Comparison of ENCODE assay signal across 9 cellular contexts in genomic region chr4:173301518-173302201, GRCh38. TPM values are rescaled to one million over a fixed set of nuclear protein-coding genes. Genes with fewer than 3 reads are reported as not detected.
DNase-seq lines count a peak whose midpoint lies in the region; ATAC-seq and TF ChIP-seq lines count a peak whose summit lies in the region.
"Had no signal": no experiment of that assay in that cellular context is flagged by ENCODE, and none has a peak within 500 bp of the region (broad histone marks: within the 10 kb centered on the region; RNA-seq: fewer than 3 reads in every experiment).

No MANE protein-coding gene starts in this region.

- no peak overlapping the region for H3K4me3 Mint-ChIP-seq in activated B cell treated with CpG ODN at 0.5 μM for 24 hours
- H3K4me3 Mint-ChIP-seq: IgD-negative memory B cell had no signal

- H3K27me3 ChIP-seq in hepatocyte (no peaks in the 10 kb centered on the region), testis (no peaks in the 10 kb centered on the region), aorta (ENCODE audit: control insufficient read depth in 1 of 2, insufficient read depth in 2 of 2, low read length in 1 of 2) (no peaks in the 10 kb centered on the region)

- H3K4me3 ChIP-seq in AG09309 (ENCODE audit: control insufficient read depth, low read depth, low read length) (no peak overlapping the region), hepatocyte (no peak overlapping the region), testis (no peak overlapping the region), aorta (ENCODE audit: low read length in 2 of 2) (no peak overlapping the region)

- TF ChIP-seq CTCF in AG09309 (IDR thresholded peaks at IDR 0.05; ENCODE audit: control insufficient read depth, insufficient read depth, low read depth, low read length, missing control alignments) = peak; percentile 62
- peak; percentile 58 for TF ChIP-seq CTCF in GM10248 (IDR thresholded peaks at IDR 0.05; ENCODE audit: control extremely low read depth, extremely low read depth, low read depth, missing control alignments)
- TF ChIP-seq CTCF in activated B cell treated with CpG ODN at 0.5 μM for 24 hours (IDR thresholded peaks at IDR 0.05) = no peak
- TF ChIP-seq CTCF in hepatocyte (IDR thresholded peaks at IDR 0.05; ENCODE audit: poor library complexity) = peak; percentile 76
- peak; percentile 54 to 75 (median 68) for TF ChIP-seq CTCF in testis (IDR thresholded peaks at IDR 0.05)

- no peak for TF ChIP-seq POLR2A in testis (IDR thresholded peaks at IDR 0.05)

- peaks cover 44% of the 10 kb centered on the region for H3K36me3 Mint-ChIP-seq in activated B cell treated with CpG ODN at 0.5 μM for 24 hours (ENCODE audit: low read depth)

- no peak overlapping the region for H2AFZ ChIP-seq in hepatocyte

- DNase-seq in AG09309 (ENCODE audit: low read depth) (no peak), GM10248 (ENCODE audit: extremely low spot score) (peak; percentile 36), activated B cell treated with CpG ODN at 0.5 μM for 24 hours (no peak), hepatocyte (ENCODE audit: low spot score) (peak; percentile 51), testis (no peak), aorta (no peak)

- H3K4me1 Mint-ChIP-seq in activated B cell treated with CpG ODN at 0.5 μM for 24 hours = peaks cover 7% of the 10 kb centered on the region

- no peaks in the 10 kb centered on the region for H3K79me2 ChIP-seq in hepatocyte

- no peaks in the 10 kb centered on the region for H3K27me3 Mint-ChIP-seq in activated B cell treated with CpG ODN at 0.5 μM for 24 hours
- H3K27me3 Mint-ChIP-seq: IgD-negative memory B cell had no signal

- H3K9me3 Mint-ChIP-seq in activated B cell treated with CpG ODN at 0.5 μM for 24 hours = no peaks in the 10 kb centered on the region

- CTCF ChIA-PET in GM10248 (lab: Yijun Ruan, JAX) (interaction anchor here (0.6 to 5.5 kb wide), 76 partner anchors 11 to 471 kb away, joined by 3 to 86 read pairs (median 5); partner anchors contain the start of genes GALNT7 and HMGB2), activated B cell treated with CpG ODN at 0.5 μM for 24 hours (lab: Charles Lee) (interaction anchor here (0.7 to 2.3 kb wide), 21 partner anchors 8 to 290 kb away, joined by 3 to 46 read pairs (median 4); no protein-coding TSS in a partner anchor)

- H3K9me2 ChIP-seq in hepatocyte (replicated peaks; ENCODE audit: insufficient read depth) = no peaks in the 10 kb centered on the region

- ATAC-seq in HG03442 (IDR thresholded peaks at IDR 0.05; ENCODE audit: unreplicated experiment) (peak; percentile 39), activated B cell treated with CpG ODN at 0.5 μM for 24 hours (ENCODE audit: low read depth) (peak; percentile 40), HG03045 (IDR thresholded peaks at IDR 0.05; ENCODE audit: unreplicated experiment) (no peak), aorta (ENCODE audit: low FRiP score) (no peak)

- POLR2A ChIA-PET in GM10248 (lab: Yijun Ruan, JAX) (no interaction called here), activated B cell treated with CpG ODN at 0.5 μM for 24 hours (lab: Charles Lee) (interaction anchor here (1.1 kb wide), 1 partner anchor 280 kb away, joined by 3 read pairs; no protein-coding TSS in a partner anchor)

- no peaks in the 10 kb centered on the region for H4K20me1 ChIP-seq in hepatocyte (ENCODE audit: insufficient read depth, poor library complexity, severe bottlenecking)

- no peak overlapping the region for H3K27ac Mint-ChIP-seq in activated B cell treated with CpG ODN at 0.5 μM for 24 hours

- H3K4me1 ChIP-seq in hepatocyte (ENCODE audit: insufficient read depth) (no peaks in the 10 kb centered on the region), testis (no peaks in the 10 kb centered on the region), aorta (ENCODE audit: control insufficient read depth in 1 of 2, insufficient read depth in 2 of 2, low read length in 2 of 2) (no peaks in the 10 kb centered on the region)

- no peaks in the 10 kb centered on the region for H3K9me3 ChIP-seq in hepatocyte (ENCODE audit: low read depth)
- H3K9me3 ChIP-seq in testis = no peaks in the 10 kb centered on the region
- H3K9me3 ChIP-seq in aorta (ENCODE audit: control insufficient read depth, low read length) = no peaks in the 10 kb centered on the region

- intact Hi-C loops in activated B cell treated with CpG ODN at 0.5 μM for 24 hours (cut with micrococcal nuclease) (loop anchor here (1.0 kb wide), 2 partner anchors 276 to 288 kb away; no protein-coding TSS in a partner anchor), testis (cut with DNase I; ENCODE audit: low total_unique reads) (no loop called here), aorta (cut with DNase I) (loop anchor here in 1 of 2 donors (5.0 kb wide), 1 partner anchor 289 kb away; no protein-coding TSS in a partner anchor)

- no peaks in the 10 kb centered on the region for H3K36me3 ChIP-seq in hepatocyte (replicated peaks; ENCODE audit: insufficient read depth, low read depth)
- no peaks in the 10 kb centered on the region for H3K36me3 ChIP-seq in testis (ENCODE audit: low read depth, missing control alignments)
- peaks cover 0 to under 1% of the 10 kb centered on the region in 2 donors for H3K36me3 ChIP-seq in aorta (ENCODE audit: control insufficient read depth in 1 of 2, insufficient read depth in 2 of 2, low read length in 1 of 2)

- WGBS in hepatocyte (ENCODE audit: low lambda C conversion rate, missing lambda C conversion rate) = 45% methylated on average over 5 of the region's 5 CpGs
- 48 to 51% methylated on average over 5 of the region's 5 CpGs for WGBS in testis, 2 donors
- WGBS in aorta, 2 donors = 37 to 38% methylated on average over 5 of the region's 5 CpGs

- no peak overlapping the region for H3K4me2 ChIP-seq in hepatocyte

- no peak overlapping the region for H3K27ac ChIP-seq in hepatocyte
- no peak overlapping the region for H3K27ac ChIP-seq in testis
- no peak overlapping the region for H3K27ac ChIP-seq in aorta (ENCODE audit: low read depth in 1 of 2, low read length in 2 of 2)

RNA-seq across cellular contexts. Expression of gene HMGB2, which starts 32.5 kb away (rescaled TPM):
- total RNA-seq in activated B cell treated with CpG ODN at 0.5 μM for 24 hours = 63.2 and 63.9 TPM in 2 replicates
- 50.9 and 62.3 TPM in 2 replicates for total RNA-seq in hepatocyte
- polyA plus RNA-seq in hepatocyte = 84.4 and 87.0 TPM in 2 replicates
- total RNA-seq in testis = 100 to 1,000 TPM in 1 of 2 donors, 10 to 100 TPM in 1; 80.1 to 117 TPM
- 235 TPM for polyA plus RNA-seq in testis (ENCODE audit: insufficient read depth, low read depth, low replicate concordance)
- total RNA-seq in aorta = 10 to 100 TPM; 33.0 to 42.5 TPM
- 10 to 100 TPM; 70.5 to 81.7 TPM for polyA plus RNA-seq in aorta

Comparison
In these comparisons a context has a peak if more than half of its experiments do, and no peak if none do; other contexts are left out.
1. DNase-seq: peak in GM10248 (single experiment) and hepatocyte (single experiment); none in AG09309 (single experiment), activated B cell treated with CpG ODN at 0.5 μM for 24 hours (single experiment), testis (single experiment) and aorta (0 of 2).
2. ATAC-seq: peak in HG03442 (single experiment) and activated B cell treated with CpG ODN at 0.5 μM for 24 hours (single experiment); none in HG03045 (single experiment) and aorta (single experiment).